26 cellular contexts compared by ENCODE assay signal in genomic region chr1:42601472-42601871, GRCh38.
"Had no signal": no experiment of that assay in that cellular context is flagged by ENCODE, and none has a peak within 500 bp of the region (broad histone marks: within the 10 kb centered on the region; RNA-seq: fewer than 3 reads in every experiment).

No MANE protein-coding gene starts in this region.

- H3K4me1 ChIP-seq: colonic mucosa, esophagus muscularis mucosa, esophagus squamous epithelium, foreskin keratinocyte, gastrocnemius medialis, gastroesophageal sphincter, heart left ventricle, heart right ventricle had no signal

- H3K4me2 ChIP-seq: hepatocyte had no signal

- H3K27me3 ChIP-seq: colonic mucosa, dorsolateral prefrontal cortex, esophagus muscularis mucosa, esophagus squamous epithelium, gastrocnemius medialis, gastroesophageal sphincter, heart left ventricle, heart right ventricle, hepatocyte had no signal

- H3K9me3 Mint-ChIP-seq: effector memory CD8-positive, alpha-beta T cell had no signal

- H3K9me3 ChIP-seq: colonic mucosa, esophagus squamous epithelium, gastrocnemius medialis had no signal

- H3K27ac ChIP-seq: colonic mucosa, dorsolateral prefrontal cortex, epithelial cell of prostate, esophagus muscularis mucosa, esophagus squamous epithelium, foreskin keratinocyte, gastrocnemius medialis, gastroesophageal sphincter, heart left ventricle, heart right ventricle, hepatocyte had no signal

- H3K27ac Mint-ChIP-seq: dendritic cell treated with granulocyte-macrophage colony-stimulating factor and Interleukin-4, amounts not matched to agents 40 ng/mL and 50 ng/mL, for 4 days; effector memory CD8-positive, alpha-beta T cell; endodermal cell had no signal

- H3K27me3 Mint-ChIP-seq: dendritic cell treated with granulocyte-macrophage colony-stimulating factor and Interleukin-4, amounts not matched to agents 40 ng/mL and 50 ng/mL, for 4 days; effector memory CD8-positive, alpha-beta T cell had no signal

- ATAC-seq: effector memory CD8-positive, alpha-beta T cell; esophagus mucosa; foreskin keratinocyte; gastrocnemius medialis; gastroesophageal sphincter; heart left ventricle; heart right ventricle had no signal

- H3K4me1 Mint-ChIP-seq: endodermal cell had no signal

- DNase-seq: colonic mucosa; cortex of kidney; dermis blood vessel endothelial cell; dorsolateral prefrontal cortex; effector CD4-positive, alpha-beta T cell; effector CD8-positive, alpha-beta T cell; effector memory CD4-positive, alpha-beta T cell; effector memory CD8-positive, alpha-beta T cell; endodermal cell; erythroblast; esophagus squamous epithelium; foreskin fibroblast; foreskin keratinocyte; foreskin melanocyte; gastrocnemius medialis; glutamatergic neuron; head of caudate nucleus; heart left ventricle; heart right ventricle; hippocampal formation had no signal

- H3K4me3 ChIP-seq: colonic mucosa, dorsolateral prefrontal cortex, esophagus muscularis mucosa, esophagus squamous epithelium, gastrocnemius medialis, gastroesophageal sphincter, heart left ventricle, heart right ventricle, hepatocyte had no signal

- H3K36me3 ChIP-seq: colonic mucosa, esophagus muscularis mucosa, esophagus squamous epithelium, gastrocnemius medialis, gastroesophageal sphincter, heart left ventricle, heart right ventricle had no signal

- H3K4me3 Mint-ChIP-seq: dendritic cell treated with granulocyte-macrophage colony-stimulating factor and Interleukin-4, amounts not matched to agents 40 ng/mL and 50 ng/mL, for 4 days; effector memory CD8-positive, alpha-beta T cell; endodermal cell had no signal
